ENCODE assay signal across 1 cellular context in the genomic region with DNA sequence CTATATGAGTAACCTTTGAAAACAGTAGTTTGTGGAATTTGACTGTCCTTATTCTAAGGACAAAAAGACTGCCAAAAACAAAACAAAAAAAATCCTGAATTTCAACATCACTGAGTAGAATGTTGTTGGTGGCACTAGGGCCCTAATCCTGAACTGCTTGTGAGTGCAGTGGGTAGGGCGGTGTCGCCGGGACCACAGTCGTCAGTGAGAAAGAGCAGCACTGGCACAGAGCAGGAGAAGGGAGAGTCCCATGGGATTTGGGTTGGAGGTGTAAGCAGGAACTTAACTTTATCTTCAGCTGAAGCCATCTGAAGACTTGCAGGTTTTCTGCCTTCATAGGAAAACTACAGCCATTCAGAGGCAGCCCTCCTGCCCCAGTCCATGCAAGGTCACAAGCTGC.
TF ChIP-seq lines count a peak whose summit lies in the region.

No MANE protein-coding gene starts in this region.

TF ChIP-seq in WTC11, 78 proteins besides CTCF, POLR2A, EP300 and RAD21 (continued from another document):
- TF ChIP-seq ESRRA (CRISPR knock-in tag; IDR thresholded peaks at IDR 0.05; ENCODE audit: borderline replicate concordance) (no peak), CREB1 (CRISPR knock-in tag; IDR thresholded peaks at IDR 0.05) (no peak), IRF2 (CRISPR knock-in tag; IDR thresholded peaks at IDR 0.05; ENCODE audit: borderline replicate concordance, low read depth) (no peak), FOXP1 (CRISPR knock-in tag; IDR thresholded peaks at IDR 0.05; ENCODE audit: borderline replicate concordance) (no peak), SOX15 (CRISPR knock-in tag; IDR thresholded peaks at IDR 0.05) (no peak)
